In genomic region chr22:47626428-47627390, GRCh38 we compare ENCODE assay signal across 1 cellular context.
TF ChIP-seq lines count a peak whose summit lies in the region.

No MANE protein-coding gene starts in this region.

TF ChIP-seq in H1, 55 proteins besides CTCF, POLR2A, EP300 and RAD21 (continued from another document):
- TF ChIP-seq CHD7 (IDR thresholded peaks at IDR 0.05; ENCODE audit: insufficient replicate concordance, low read length) (no peak), NRF1 (IDR thresholded peaks at IDR 0.05; ENCODE audit: low read depth, low read length) (no peak), ZNF274 (IDR thresholded peaks at IDR 0.05; ENCODE audit: borderline replicate concordance, extremely low read depth, low read length) (no peak), RXRA (IDR thresholded peaks at IDR 0.05; ENCODE audit: insufficient read depth, low read depth, low read length) (no peak), SUZ12 (IDR thresholded peaks at IDR 0.05; ENCODE audit: low read length) (no peak), SP4 (IDR thresholded peaks at IDR 0.05; ENCODE audit: low read length) (no peak), TEAD4 (IDR thresholded peaks at IDR 0.05; ENCODE audit: low read depth, low read length) (no peak)
